ENCODE assay signal across 8 cellular contexts in genomic region chr1:211327341-211327921, GRCh38. TPM values are rescaled to one million over a fixed set of nuclear protein-coding genes. Genes with fewer than 3 reads are reported as not detected.
A peak's percentile ranks its signal among the peaks of the same experiment; 100 is the strongest.
DNase-seq lines count a peak whose midpoint lies in the region; ATAC-seq and TF ChIP-seq lines count a peak whose summit lies in the region.

No MANE protein-coding gene starts in this region.

- H3K9me3 ChIP-seq in Peyer's patch (no peaks in the 10 kb centered on the region), right lobe of liver (no peaks in the 10 kb centered on the region), tibial nerve (no peaks in the 10 kb centered on the region)

- DNase-seq in stimulated activated CD4-positive, alpha-beta T cell treated with anti-CD3 and anti-CD28 coated beads, Interleukin-15, amount 100 ng/mL, for 24 hours = peak; percentile 55
- DNase-seq in stimulated activated CD4-positive, alpha-beta T cell treated with anti-CD3 and anti-CD28 coated beads, Interleukin-2, amount 100 ng/mL, for 48 hours = no peak
- DNase-seq in Peyer's patch (peak in 2 of 3 donors; percentile 65 to 75), cardiac fibroblast (ENCODE audit: low read depth in 2 of 2) (peak; percentile 64 to 71), right lobe of liver (no peak), tibial nerve (ENCODE audit: low spot score in 2 of 2) (no peak)
- no peak for DNase-seq in effector CD8-positive, alpha-beta T cell (lab: John Stamatoyannopoulos, UW)

- no peaks in the 10 kb centered on the region for H3K27me3 ChIP-seq in Peyer's patch
- H3K27me3 ChIP-seq in right lobe of liver = no peaks in the 10 kb centered on the region
- no peaks in the 10 kb centered on the region for H3K27me3 ChIP-seq in tibial nerve

- ATAC-seq in HG02642 (IDR thresholded peaks at IDR 0.05; ENCODE audit: poor library complexity, unreplicated experiment) (peak; percentile 34), right lobe of liver (peak in 3 of 4 donors; percentile 13 to 24 (median 18))

- intact Hi-C loops in right lobe of liver (cut with DNase I) = loop anchor here in 1 of 2 donors (10.0 kb wide), 1 partner anchor 327 kb away; no protein-coding TSS in a partner anchor

- peaks cover 0 to 44% (median 27%) of the 10 kb centered on the region in 4 donors for H3K4me1 ChIP-seq in Peyer's patch
- no peaks in the 10 kb centered on the region for H3K4me1 ChIP-seq in right lobe of liver
- H3K4me1 ChIP-seq in tibial nerve = peaks cover 0 to 36% (median 24%) of the 10 kb centered on the region in 4 donors

- TF ChIP-seq CTCF in Peyer's patch (IDR thresholded peaks at IDR 0.05) (no peak), cardiac fibroblast (IDR thresholded peaks at IDR 0.05; ENCODE audit: low read depth, low read length) (no peak), right lobe of liver (IDR thresholded peaks at IDR 0.05) (no peak), tibial nerve (IDR thresholded peaks at IDR 0.05) (no peak)

- 53% methylated on average over 10 of the region's 16 CpGs for WGBS in right lobe of liver (ENCODE audit: insufficient coverage, low coverage, low lambda C conversion rate, missing lambda C conversion rate)
- 7 to 9% methylated on average over 16 of the region's 16 CpGs for WGBS in tibial nerve, 2 donors

- H3K4me3 ChIP-seq in Peyer's patch (peak overlapping the region; percentile 78 to 94 (median 87)), cardiac fibroblast (replicated peaks in 1 of 2; ENCODE audit: low read depth in 2 of 2, low read length in 2 of 2) (peak overlapping the region; percentile 74 to 78), right lobe of liver (peak overlapping the region; percentile 54 to 64 (median 62)), tibial nerve (peak overlapping the region; percentile 62 to 84 (median 76))

- H3K27ac ChIP-seq in Peyer's patch (peak overlapping the region; percentile 88 to 94 (median 90)), right lobe of liver (peak overlapping the region; percentile 44 to 71 (median 51)), tibial nerve (peak overlapping the region; percentile 66 to 90 (median 88))

- H3K36me3 ChIP-seq in Peyer's patch = no peaks in the 10 kb centered on the region
- H3K36me3 ChIP-seq in right lobe of liver = no peaks in the 10 kb centered on the region
- no peaks in the 10 kb centered on the region for H3K36me3 ChIP-seq in tibial nerve

- TF ChIP-seq POLR2A in Peyer's patch (IDR thresholded peaks at IDR 0.05) (no peak), right lobe of liver (IDR thresholded peaks at IDR 0.05) (no peak), tibial nerve (IDR thresholded peaks at IDR 0.05) (no peak)

- TF ChIP-seq EP300 in tibial nerve (IDR thresholded peaks at IDR 0.05) = no peak

RNA-seq across cellular contexts. Expression of gene TRAF5, which starts 0.8 kb away (rescaled TPM):
- 10 to 100 TPM; 10.9 to 98.2 (median 24.9) TPM for total RNA-seq in Peyer's patch
- total RNA-seq in right lobe of liver = 1 to 10 TPM in 5 of 6 experiments, under 1 TPM in 1; 0.59 to 3.6 (median 1.6) TPM
- 10 to 100 TPM; 12.0 to 18.6 (median 15.6) TPM for total RNA-seq in tibial nerve

Comparison
In these comparisons a context has a peak if more than half of its experiments do, and no peak if none do; other contexts are left out.
1. DNase-seq: peak in stimulated activated CD4-positive, alpha-beta T cell treated with anti-CD3 and anti-CD28 coated beads, Interleukin-15, amount 100 ng/mL, for 24 hours (single experiment), Peyer's patch (2 of 3) and cardiac fibroblast (2 of 2); none in stimulated activated CD4-positive, alpha-beta T cell treated with anti-CD3 and anti-CD28 coated beads, Interleukin-2, amount 100 ng/mL, for 48 hours (0 of 2), right lobe of liver (0 of 3), tibial nerve (0 of 2) and effector CD8-positive, alpha-beta T cell (single experiment).
2. Peak in every context shown above with its lines, with median percentiles within 50 percentile points of each other: H3K27ac ChIP-seq and H3K4me3 ChIP-seq.